21 cellular contexts compared by ENCODE assay signal in the genomic region with DNA sequence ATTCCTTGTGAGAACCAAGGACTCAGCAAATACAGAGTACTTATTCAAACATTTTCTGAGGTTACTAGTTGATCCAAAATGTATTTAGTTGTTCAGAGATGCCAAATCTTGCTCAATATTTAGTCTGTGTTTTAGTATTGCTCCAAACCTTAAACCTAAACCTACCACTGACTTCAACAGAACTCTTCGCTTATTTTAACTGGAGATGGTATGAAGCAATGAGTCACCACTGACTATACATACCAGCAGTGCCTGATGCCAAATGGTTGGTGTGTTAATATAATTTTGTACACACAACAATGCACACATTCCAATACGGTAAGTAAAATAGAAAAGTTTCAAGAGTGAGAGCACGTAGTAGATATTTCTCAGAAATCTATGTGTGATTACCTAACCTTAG. TPM values are rescaled to one million over a fixed set of nuclear protein-coding genes. Genes with fewer than 3 reads are reported as not detected.
DNase-seq lines count a peak whose midpoint lies in the region; ATAC-seq, FAIRE-seq and TF ChIP-seq lines count a peak whose summit lies in the region.
"Had no signal": no experiment of that assay in that cellular context is flagged by ENCODE, and none has a peak within 500 bp of the region (broad histone marks: within the 10 kb centered on the region; RNA-seq: fewer than 3 reads in every experiment).

No MANE protein-coding gene starts in this region.

- H3K9me3 ChIP-seq in AG04450 (ENCODE audit: control insufficient read depth, insufficient read depth, low read length) (no peaks in the 10 kb centered on the region), MG63 (no peaks in the 10 kb centered on the region), keratinocyte (ENCODE audit: control insufficient read depth, low read depth, low read length) (no peaks in the 10 kb centered on the region), body of pancreas (no peaks in the 10 kb centered on the region)
- H3K9me3 ChIP-seq: spleen, upper lobe of right lung had no signal

- no peak for ATAC-seq in GM18520 (IDR thresholded peaks at IDR 0.05; ENCODE audit: unreplicated experiment)
- no peak for ATAC-seq in body of pancreas
- no peak for ATAC-seq in GM19351 (IDR thresholded peaks at IDR 0.05; ENCODE audit: unreplicated experiment)
- ATAC-seq: activated T-cell treated with anti-CD3 and anti-CD28 coated beads, Interleukin-2, amount 50 U/mL, for 4 hours; SK-N-SH treated with all-trans-retinoic acid at 6 μM for 48 hours; upper lobe of right lung had no signal

- FAIRE-seq in bronchial epithelial cell (lab: Jason Lieb, UNC) (no peak), keratinocyte (lab: Jason Lieb, UNC) (peak; percentile 82)
- FAIRE-seq: colon, endothelial cell of umbilical vein had no signal

- H3K9me1 ChIP-seq in keratinocyte (ENCODE audit: control insufficient read depth, extremely low read depth, insufficient read depth, low read length) = no peaks in the 10 kb centered on the region

- WGBS in body of pancreas, 2 donors = 56 to 77% methylated on average over 3 of the region's 3 CpGs

- H3K4me2 ChIP-seq in keratinocyte (ENCODE audit: control insufficient read depth, extremely low read depth, insufficient read depth, low read depth, low read length) = peak overlapping the region; percentile 44
- H3K4me2 ChIP-seq: hepatocyte had no signal

- DNase-seq in AG04450 (ENCODE audit: low read depth, low spot score) = peak; percentile 72
- peak; percentile 75 for DNase-seq in MG63
- DNase-seq in bronchial epithelial cell (ENCODE audit: low read depth) = peak; percentile 91
- DNase-seq in keratinocyte (ENCODE audit: low read depth, low spot score) = no peak
- DNase-seq in posterior cingulate gyrus = no peak
- no peak for DNase-seq in body of pancreas
- DNase-seq: activated CD4-positive, alpha-beta T cell treated with anti-CD3 and anti-CD28 coated beads, Interleukin-2, amount 50 U/mL, for 48 hours; activated naive CD8-positive, alpha-beta T cell treated with anti-CD3 and anti-CD28 coated beads for 36 hours; activated T-cell treated with anti-CD3 and anti-CD28 coated beads, Interleukin-2, amount 50 U/mL, for 4 hours; NCI-H1930; NCI-H510A treated with DMSO at 0.1 percent for 48 hours; spleen; stimulated activated naive CD4-positive, alpha-beta T cell treated with Interleukin-2 at 50 U/mL for 16 hours; upper lobe of right lung had no signal

- no peaks in the 10 kb centered on the region for H3K27me3 ChIP-seq in AG04450 (ENCODE audit: control insufficient read depth, insufficient read depth, low read length)
- H3K27me3 ChIP-seq in MG63 = no peaks in the 10 kb centered on the region
- H3K27me3 ChIP-seq in bronchial epithelial cell (ENCODE audit: control insufficient read depth, insufficient read depth, low read length) = no peaks in the 10 kb centered on the region
- H3K27me3 ChIP-seq in keratinocyte (ENCODE audit: control insufficient read depth, extremely low read depth, insufficient read depth, low read length) = no peaks in the 10 kb centered on the region
- H3K27me3 ChIP-seq in body of pancreas = no peaks in the 10 kb centered on the region
- H3K27me3 ChIP-seq: hepatocyte, spleen, upper lobe of right lung had no signal

- H3K36me3 ChIP-seq in MG63 = no peaks in the 10 kb centered on the region
- no peaks in the 10 kb centered on the region for H3K36me3 ChIP-seq in bronchial epithelial cell (ENCODE audit: control insufficient read depth, insufficient read depth, low read length)
- H3K36me3 ChIP-seq in keratinocyte (ENCODE audit: control insufficient read depth in 2 of 2, extremely low read depth in 1 of 2, insufficient read depth in 2 of 2, low read length in 2 of 2) = no peaks in the 10 kb centered on the region
- H3K36me3 ChIP-seq in body of pancreas (replicated peaks in 1 of 2; ENCODE audit: insufficient read depth in 1 of 2, low read depth in 2 of 2) = no peaks in the 10 kb centered on the region
- H3K36me3 ChIP-seq: spleen, upper lobe of right lung had no signal

- POLR2A ChIA-PET in AG04450 (lab: Yijun Ruan, JAX) = no interaction called here

- no peak for TF ChIP-seq CTCF in AG04450 (IDR thresholded peaks at IDR 0.05; ENCODE audit: low read depth, low read length)
- no peak for TF ChIP-seq CTCF in bronchial epithelial cell (IDR thresholded peaks at IDR 0.05; ENCODE audit: insufficient read depth, low read length, severe bottlenecking)
- no peak for TF ChIP-seq CTCF in keratinocyte (optimal IDR thresholded peaks at IDR 0.05 in 1 of 3, IDR thresholded peaks at IDR 0.05 in 1 of 3, conservative IDR thresholded peaks at IDR 0.05 in 1 of 3; ENCODE audit: extremely low read depth in 1 of 3, insufficient read depth in 2 of 3, low read length in 3 of 3)
- TF ChIP-seq CTCF in body of pancreas (IDR thresholded peaks at IDR 0.05) = no peak

- H3K4me3 ChIP-seq in AG04450 (ENCODE audit: low read depth, low read length) (no peak overlapping the region), MG63 (no peak overlapping the region), bronchial epithelial cell (ENCODE audit: low read depth, low read length) (no peak overlapping the region), keratinocyte (ENCODE audit: control insufficient read depth in 2 of 3, extremely low read depth in 1 of 3, insufficient read depth in 2 of 3, low read depth in 1 of 3, low read length in 3 of 3) (no peak overlapping the region), body of pancreas (no peak overlapping the region)
- H3K4me3 ChIP-seq: hepatocyte, spleen, upper lobe of right lung had no signal

- H4K20me1 ChIP-seq in keratinocyte (ENCODE audit: control insufficient read depth, extremely low read depth, insufficient read depth, low read length) = no peaks in the 10 kb centered on the region

- H2AFZ ChIP-seq in keratinocyte (ENCODE audit: control insufficient read depth, low read length) = peak overlapping the region; percentile 9
- H2AFZ ChIP-seq: hepatocyte had no signal

- H3K9ac ChIP-seq in keratinocyte (ENCODE audit: control insufficient read depth, extremely low read depth, insufficient read depth, low read length) = no peak overlapping the region

- no peaks in the 10 kb centered on the region for H3K79me2 ChIP-seq in keratinocyte (ENCODE audit: control insufficient read depth, insufficient read depth, low read length)

- H3K27ac ChIP-seq in AG04450 (ENCODE audit: low read depth, low read length) (no peak overlapping the region), keratinocyte (ENCODE audit: control insufficient read depth, insufficient read depth, low read length) (no peak overlapping the region), body of pancreas (no peak overlapping the region)
- H3K27ac ChIP-seq: hepatocyte, spleen, upper lobe of right lung had no signal

- dilution Hi-C loops in keratinocyte (cut with MboI; ENCODE audit: extremely low pct_ligation_motif_present, low sequenced_read_pairs) = no loop called here

- H3K4me1 ChIP-seq in keratinocyte (ENCODE audit: control insufficient read depth, extremely low read depth, insufficient read depth, low read length) (peaks cover 25% of the 10 kb centered on the region), body of pancreas (peaks cover 7% of the 10 kb centered on the region)

- CTCF ChIA-PET in AG04450 (lab: Charles Lee) = interaction anchor here (1.2 kb wide), 1 partner anchor 13 kb away, joined by 7 read pairs; no protein-coding TSS in a partner anchor

- TF ChIP-seq POLR2A in body of pancreas (IDR thresholded peaks at IDR 0.05) = no peak

- intact Hi-C loops in posterior cingulate gyrus (cut with DNase I) (no loop called here), body of pancreas (cut with DNase I) (no loop called here)

RNA-seq across cellular contexts. Expression of gene SPTLC3, which starts 1.9 kb away (rescaled TPM):
- polyA plus RNA-seq in AG04450 (2011; rRNA removed) = 2.7 and 2.8 TPM in 2 replicates
- polyA minus RNA-seq in AG04450 (2011; rRNA and poly(A)+ RNA removed) = 1.5 and 2.1 TPM in 2 replicates
- total RNA-seq in MG63 (2014; rRNA removed; shearing (Covaris generic); ENCODE audit: low replicate concordance) = 18.4 and 28.7 TPM in 2 replicates
- 2.4 and 4.6 TPM in 2 replicates for total RNA-seq in bronchial epithelial cell
- 6.5 to 11.4 TPM (median 10.0 TPM) in 3 replicates for polyA plus RNA-seq in keratinocyte
- polyA plus RNA-seq in keratinocyte (2011; ENCODE audit: low read depth) = 118 TPM
- polyA plus RNA-seq in keratinocyte (2011; cell fraction: cytosol; rRNA removed) = 4.4 and 6.6 TPM in 2 replicates
- 13.1 and 15.3 TPM in 2 replicates for polyA plus RNA-seq in keratinocyte (2011; cell fraction: nucleus; rRNA removed)
- 6.8 and 38.7 TPM in 2 replicates for polyA plus RNA-seq in keratinocyte (2012; ENCODE audit: low replicate concordance)
- polyA minus RNA-seq in keratinocyte = 1.8 to 14.7 TPM (median 9.0 TPM) in 3 replicates
- 2.9 TPM for polyA minus RNA-seq in keratinocyte (2011; cell fraction: cytosol; rRNA and poly(A)+ RNA removed)
- 9.0 and 27.8 TPM in 2 replicates for polyA minus RNA-seq in keratinocyte (2011; cell fraction: nucleus; rRNA and poly(A)+ RNA removed)
- 10 to 100 TPM in 1 of 2 donors, 1 to 10 TPM in 1; 5.3 to 18.4 TPM for total RNA-seq in body of pancreas
- total RNA-seq: OCI-LY7 had no signal

Comparison
In these comparisons a context has a peak if more than half of its experiments do, and no peak if none do; other contexts are left out.
1. DNase-seq: peak in AG04450 (single experiment), MG63 (single experiment) and bronchial epithelial cell (single experiment); none in keratinocyte (single experiment), posterior cingulate gyrus (0 of 10) and body of pancreas (0 of 4).